1 cellular context compared by ENCODE assay signal in the genomic region with DNA sequence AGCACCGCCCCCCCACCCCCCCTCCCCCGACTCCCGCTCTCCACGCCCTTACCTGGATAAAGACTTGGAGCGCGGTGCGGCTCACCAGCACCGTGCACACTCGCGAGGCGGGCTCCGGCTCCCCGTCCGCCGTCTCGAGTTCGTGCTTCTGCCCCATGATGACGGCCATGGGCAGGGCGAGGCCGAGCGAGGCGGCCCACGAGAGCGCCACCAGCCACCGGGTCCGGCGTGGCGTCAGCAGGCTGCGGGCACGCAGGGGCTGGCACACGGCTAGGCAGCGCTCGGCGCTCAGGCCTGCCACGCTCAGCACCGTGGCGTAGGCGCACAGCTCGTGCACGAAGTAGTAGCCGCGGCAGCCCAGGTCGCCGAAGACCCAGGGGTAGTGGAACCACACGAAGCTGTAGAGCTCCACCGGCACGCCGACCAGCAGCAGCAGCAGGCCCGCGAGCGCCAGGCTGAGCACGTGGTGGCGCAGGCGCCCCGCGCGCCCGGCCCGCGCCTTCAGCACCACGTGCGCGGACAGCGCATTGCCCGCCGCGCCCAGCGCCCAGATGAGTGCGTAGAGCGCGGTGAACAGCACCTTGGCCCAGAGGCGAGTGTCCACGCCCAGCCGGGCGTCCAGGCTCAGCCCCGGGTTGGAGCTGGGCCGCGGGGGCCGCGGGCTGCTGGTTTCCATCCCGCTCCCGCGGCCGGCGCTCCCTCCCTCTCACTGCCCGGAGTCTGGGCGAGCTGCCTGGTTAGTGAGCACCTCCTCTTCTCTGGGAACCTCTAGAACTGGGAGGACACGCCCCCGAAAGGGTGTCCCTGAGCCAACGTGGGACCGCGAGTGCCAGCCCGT.
TF ChIP-seq lines count a peak whose summit lies in the region.

A gene with protein sequence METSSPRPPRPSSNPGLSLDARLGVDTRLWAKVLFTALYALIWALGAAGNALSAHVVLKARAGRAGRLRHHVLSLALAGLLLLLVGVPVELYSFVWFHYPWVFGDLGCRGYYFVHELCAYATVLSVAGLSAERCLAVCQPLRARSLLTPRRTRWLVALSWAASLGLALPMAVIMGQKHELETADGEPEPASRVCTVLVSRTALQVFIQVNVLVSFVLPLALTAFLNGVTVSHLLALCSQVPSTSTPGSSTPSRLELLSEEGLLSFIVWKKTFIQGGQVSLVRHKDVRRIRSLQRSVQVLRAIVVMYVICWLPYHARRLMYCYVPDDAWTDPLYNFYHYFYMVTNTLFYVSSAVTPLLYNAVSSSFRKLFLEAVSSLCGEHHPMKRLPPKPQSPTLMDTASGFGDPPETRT (minus strand): TSS at position 742 of the 838 bp plus-strand sequence. CDS start 66 bp downstream, at position 676.

TF ChIP-seq in HepG2, 621 proteins besides CTCF, POLR2A, EP300 and RAD21 (continued from another document and continues in another):
- TF ChIP-seq, protein P1, sequence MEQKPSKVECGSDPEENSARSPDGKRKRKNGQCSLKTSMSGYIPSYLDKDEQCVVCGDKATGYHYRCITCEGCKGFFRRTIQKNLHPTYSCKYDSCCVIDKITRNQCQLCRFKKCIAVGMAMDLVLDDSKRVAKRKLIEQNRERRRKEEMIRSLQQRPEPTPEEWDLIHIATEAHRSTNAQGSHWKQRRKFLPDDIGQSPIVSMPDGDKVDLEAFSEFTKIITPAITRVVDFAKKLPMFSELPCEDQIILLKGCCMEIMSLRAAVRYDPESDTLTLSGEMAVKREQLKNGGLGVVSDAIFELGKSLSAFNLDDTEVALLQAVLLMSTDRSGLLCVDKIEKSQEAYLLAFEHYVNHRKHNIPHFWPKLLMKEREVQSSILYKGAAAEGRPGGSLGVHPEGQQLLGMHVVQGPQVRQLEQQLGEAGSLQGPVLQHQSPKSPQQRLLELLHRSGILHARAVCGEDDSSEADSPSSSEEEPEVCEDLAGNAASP (CRISPR knock-in tag; IDR thresholded peaks at IDR 0.05; ENCODE audit: borderline replicate concordance), result peak; percentile 94
- peak; percentile 99 for TF ChIP-seq ZMAT3 (CRISPR knock-in tag; conservative IDR thresholded peaks at IDR 0.05)
- TF ChIP-seq, protein P2, sequence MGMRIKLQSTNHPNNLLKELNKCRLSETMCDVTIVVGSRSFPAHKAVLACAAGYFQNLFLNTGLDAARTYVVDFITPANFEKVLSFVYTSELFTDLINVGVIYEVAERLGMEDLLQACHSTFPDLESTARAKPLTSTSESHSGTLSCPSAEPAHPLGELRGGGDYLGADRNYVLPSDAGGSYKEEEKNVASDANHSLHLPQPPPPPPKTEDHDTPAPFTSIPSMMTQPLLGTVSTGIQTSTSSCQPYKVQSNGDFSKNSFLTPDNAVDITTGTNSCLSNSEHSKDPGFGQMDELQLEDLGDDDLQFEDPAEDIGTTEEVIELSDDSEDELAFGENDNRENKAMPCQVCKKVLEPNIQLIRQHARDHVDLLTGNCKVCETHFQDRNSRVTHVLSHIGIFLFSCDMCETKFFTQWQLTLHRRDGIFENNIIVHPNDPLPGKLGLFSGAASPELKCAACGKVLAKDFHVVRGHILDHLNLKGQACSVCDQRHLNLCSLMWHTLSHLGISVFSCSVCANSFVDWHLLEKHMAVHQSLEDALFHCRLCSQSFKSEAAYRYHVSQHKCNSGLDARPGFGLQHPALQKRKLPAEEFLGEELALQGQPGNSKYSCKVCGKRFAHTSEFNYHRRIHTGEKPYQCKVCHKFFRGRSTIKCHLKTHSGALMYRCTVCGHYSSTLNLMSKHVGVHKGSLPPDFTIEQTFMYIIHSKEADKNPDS (CRISPR knock-in tag; IDR thresholded peaks at IDR 0.05), result peak; percentile 71; the same call in 1 of the 2 replicates
- TF ChIP-seq TBP (CRISPR knock-in tag; IDR thresholded peaks at IDR 0.05), result no peak
- TF ChIP-seq KAT2B (IDR thresholded peaks at IDR 0.05; ENCODE audit: borderline replicate concordance, low read depth, low read length), result no peak
- peak; percentile 95; the same call in 1 of the 2 replicates for TF ChIP-seq MAF1 (CRISPR knock-in tag; IDR thresholded peaks at IDR 0.05; ENCODE audit: borderline replicate concordance)
- TF ChIP-seq ZSCAN21 (CRISPR knock-in tag; IDR thresholded peaks at IDR 0.05; ENCODE audit: borderline replicate concordance), result peak; percentile 100
- peak; percentile 99 for TF ChIP-seq MXD4 (CRISPR knock-in tag; IDR thresholded peaks at IDR 0.05)
- peak; percentile 100 for TF ChIP-seq KDM5B (CRISPR knock-in tag; IDR thresholded peaks at IDR 0.05; ENCODE audit: borderline replicate concordance)
- peak; percentile 96 for TF ChIP-seq ZNF33B (CRISPR knock-in tag; IDR thresholded peaks at IDR 0.05)
- TF ChIP-seq, protein P3, sequence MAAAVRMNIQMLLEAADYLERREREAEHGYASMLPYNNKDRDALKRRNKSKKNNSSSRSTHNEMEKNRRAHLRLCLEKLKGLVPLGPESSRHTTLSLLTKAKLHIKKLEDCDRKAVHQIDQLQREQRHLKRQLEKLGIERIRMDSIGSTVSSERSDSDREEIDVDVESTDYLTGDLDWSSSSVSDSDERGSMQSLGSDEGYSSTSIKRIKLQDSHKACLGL (CRISPR knock-in tag; IDR thresholded peaks at IDR 0.05), result peak; percentile 99
- no peak for TF ChIP-seq ZNF382 (CRISPR knock-in tag; IDR thresholded peaks at IDR 0.05; ENCODE audit: borderline replicate concordance)
- no peak for TF ChIP-seq SMARCE1 (IDR thresholded peaks at IDR 0.05; ENCODE audit: borderline replicate concordance)
- TF ChIP-seq ZNF44 (CRISPR knock-in tag; IDR thresholded peaks at IDR 0.05), result no peak
- peak; percentile 98; the same call in 1 of the 2 replicates for TF ChIP-seq ZNF367 (CRISPR knock-in tag; IDR thresholded peaks at IDR 0.05; ENCODE audit: borderline replicate concordance)
- TF ChIP-seq, protein P4, sequence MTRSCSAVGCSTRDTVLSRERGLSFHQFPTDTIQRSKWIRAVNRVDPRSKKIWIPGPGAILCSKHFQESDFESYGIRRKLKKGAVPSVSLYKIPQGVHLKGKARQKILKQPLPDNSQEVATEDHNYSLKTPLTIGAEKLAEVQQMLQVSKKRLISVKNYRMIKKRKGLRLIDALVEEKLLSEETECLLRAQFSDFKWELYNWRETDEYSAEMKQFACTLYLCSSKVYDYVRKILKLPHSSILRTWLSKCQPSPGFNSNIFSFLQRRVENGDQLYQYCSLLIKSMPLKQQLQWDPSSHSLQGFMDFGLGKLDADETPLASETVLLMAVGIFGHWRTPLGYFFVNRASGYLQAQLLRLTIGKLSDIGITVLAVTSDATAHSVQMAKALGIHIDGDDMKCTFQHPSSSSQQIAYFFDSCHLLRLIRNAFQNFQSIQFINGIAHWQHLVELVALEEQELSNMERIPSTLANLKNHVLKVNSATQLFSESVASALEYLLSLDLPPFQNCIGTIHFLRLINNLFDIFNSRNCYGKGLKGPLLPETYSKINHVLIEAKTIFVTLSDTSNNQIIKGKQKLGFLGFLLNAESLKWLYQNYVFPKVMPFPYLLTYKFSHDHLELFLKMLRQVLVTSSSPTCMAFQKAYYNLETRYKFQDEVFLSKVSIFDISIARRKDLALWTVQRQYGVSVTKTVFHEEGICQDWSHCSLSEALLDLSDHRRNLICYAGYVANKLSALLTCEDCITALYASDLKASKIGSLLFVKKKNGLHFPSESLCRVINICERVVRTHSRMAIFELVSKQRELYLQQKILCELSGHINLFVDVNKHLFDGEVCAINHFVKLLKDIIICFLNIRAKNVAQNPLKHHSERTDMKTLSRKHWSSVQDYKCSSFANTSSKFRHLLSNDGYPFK (CRISPR knock-in tag; IDR thresholded peaks at IDR 0.05; ENCODE audit: borderline replicate concordance), result peak; percentile 49; the same call in 1 of the 2 replicates
- TF ChIP-seq, protein P5, sequence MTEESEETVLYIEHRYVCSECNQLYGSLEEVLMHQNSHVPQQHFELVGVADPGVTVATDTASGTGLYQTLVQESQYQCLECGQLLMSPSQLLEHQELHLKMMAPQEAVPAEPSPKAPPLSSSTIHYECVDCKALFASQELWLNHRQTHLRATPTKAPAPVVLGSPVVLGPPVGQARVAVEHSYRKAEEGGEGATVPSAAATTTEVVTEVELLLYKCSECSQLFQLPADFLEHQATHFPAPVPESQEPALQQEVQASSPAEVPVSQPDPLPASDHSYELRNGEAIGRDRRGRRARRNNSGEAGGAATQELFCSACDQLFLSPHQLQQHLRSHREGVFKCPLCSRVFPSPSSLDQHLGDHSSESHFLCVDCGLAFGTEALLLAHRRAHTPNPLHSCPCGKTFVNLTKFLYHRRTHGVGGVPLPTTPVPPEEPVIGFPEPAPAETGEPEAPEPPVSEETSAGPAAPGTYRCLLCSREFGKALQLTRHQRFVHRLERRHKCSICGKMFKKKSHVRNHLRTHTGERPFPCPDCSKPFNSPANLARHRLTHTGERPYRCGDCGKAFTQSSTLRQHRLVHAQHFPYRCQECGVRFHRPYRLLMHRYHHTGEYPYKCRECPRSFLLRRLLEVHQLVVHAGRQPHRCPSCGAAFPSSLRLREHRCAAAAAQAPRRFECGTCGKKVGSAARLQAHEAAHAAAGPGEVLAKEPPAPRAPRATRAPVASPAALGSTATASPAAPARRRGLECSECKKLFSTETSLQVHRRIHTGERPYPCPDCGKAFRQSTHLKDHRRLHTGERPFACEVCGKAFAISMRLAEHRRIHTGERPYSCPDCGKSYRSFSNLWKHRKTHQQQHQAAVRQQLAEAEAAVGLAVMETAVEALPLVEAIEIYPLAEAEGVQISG (CRISPR knock-in tag; IDR thresholded peaks at IDR 0.05), result peak; percentile 95
- no peak for TF ChIP-seq MLLT10 (CRISPR knock-in tag; IDR thresholded peaks at IDR 0.05)
- no peak for TF ChIP-seq ZMYM2 (CRISPR knock-in tag; IDR thresholded peaks at IDR 0.05)
- no peak for TF ChIP-seq EZH2 (conservative IDR thresholded peaks at IDR 0.05; ENCODE audit: low read depth, low read length)
- TF ChIP-seq TP53 (CRISPR knock-in tag; conservative IDR thresholded peaks at IDR 0.05), result peak; percentile 84
- no peak for TF ChIP-seq ZKSCAN1 (IDR thresholded peaks at IDR 0.05; ENCODE audit: low read length)
- TF ChIP-seq, protein P6, sequence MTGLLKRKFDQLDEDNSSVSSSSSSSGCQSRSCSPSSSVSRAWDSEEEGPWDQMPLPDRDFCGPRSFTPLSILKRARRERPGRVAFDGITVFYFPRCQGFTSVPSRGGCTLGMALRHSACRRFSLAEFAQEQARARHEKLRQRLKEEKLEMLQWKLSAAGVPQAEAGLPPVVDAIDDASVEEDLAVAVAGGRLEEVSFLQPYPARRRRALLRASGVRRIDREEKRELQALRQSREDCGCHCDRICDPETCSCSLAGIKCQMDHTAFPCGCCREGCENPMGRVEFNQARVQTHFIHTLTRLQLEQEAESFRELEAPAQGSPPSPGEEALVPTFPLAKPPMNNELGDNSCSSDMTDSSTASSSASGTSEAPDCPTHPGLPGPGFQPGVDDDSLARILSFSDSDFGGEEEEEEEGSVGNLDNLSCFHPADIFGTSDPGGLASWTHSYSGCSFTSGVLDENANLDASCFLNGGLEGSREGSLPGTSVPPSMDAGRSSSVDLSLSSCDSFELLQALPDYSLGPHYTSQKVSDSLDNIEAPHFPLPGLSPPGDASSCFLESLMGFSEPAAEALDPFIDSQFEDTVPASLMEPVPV (CRISPR knock-in tag; IDR thresholded peaks at IDR 0.05), result peak; percentile 100
- peak; percentile 83; the same call in 1 of the 2 replicates for TF ChIP-seq ZNF333 (CRISPR knock-in tag; IDR thresholded peaks at IDR 0.05; ENCODE audit: borderline replicate concordance)
- TF ChIP-seq ATF7 (IDR thresholded peaks at IDR 0.05), result no peak
- peak; percentile 85; the same call in 1 of the 2 replicates for TF ChIP-seq ATF7 (CRISPR knock-in tag; IDR thresholded peaks at IDR 0.05)
- TF ChIP-seq ZNF549 (CRISPR knock-in tag; IDR thresholded peaks at IDR 0.05), result peak; percentile 87; the same call in 1 of the 2 replicates
- TF ChIP-seq ZNF652 (CRISPR knock-in tag; IDR thresholded peaks at IDR 0.05; ENCODE audit: borderline replicate concordance, low read depth), result 0 out of 2 replicates have a peak, but pooled peaks have one; percentile 19
- TF ChIP-seq, protein P7, sequence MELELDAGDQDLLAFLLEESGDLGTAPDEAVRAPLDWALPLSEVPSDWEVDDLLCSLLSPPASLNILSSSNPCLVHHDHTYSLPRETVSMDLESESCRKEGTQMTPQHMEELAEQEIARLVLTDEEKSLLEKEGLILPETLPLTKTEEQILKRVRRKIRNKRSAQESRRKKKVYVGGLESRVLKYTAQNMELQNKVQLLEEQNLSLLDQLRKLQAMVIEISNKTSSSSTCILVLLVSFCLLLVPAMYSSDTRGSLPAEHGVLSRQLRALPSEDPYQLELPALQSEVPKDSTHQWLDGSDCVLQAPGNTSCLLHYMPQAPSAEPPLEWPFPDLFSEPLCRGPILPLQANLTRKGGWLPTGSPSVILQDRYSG (CRISPR knock-in tag; IDR thresholded peaks at IDR 0.05), result peak; percentile 99
- peak; percentile 100 for TF ChIP-seq IKZF4 (CRISPR knock-in tag; IDR thresholded peaks at IDR 0.05; ENCODE audit: borderline replicate concordance, low read depth, not compliant biosample characterization)
- peak; percentile 96 for TF ChIP-seq TARDBP (CRISPR knock-in tag; IDR thresholded peaks at IDR 0.05)
- TF ChIP-seq, protein P8, sequence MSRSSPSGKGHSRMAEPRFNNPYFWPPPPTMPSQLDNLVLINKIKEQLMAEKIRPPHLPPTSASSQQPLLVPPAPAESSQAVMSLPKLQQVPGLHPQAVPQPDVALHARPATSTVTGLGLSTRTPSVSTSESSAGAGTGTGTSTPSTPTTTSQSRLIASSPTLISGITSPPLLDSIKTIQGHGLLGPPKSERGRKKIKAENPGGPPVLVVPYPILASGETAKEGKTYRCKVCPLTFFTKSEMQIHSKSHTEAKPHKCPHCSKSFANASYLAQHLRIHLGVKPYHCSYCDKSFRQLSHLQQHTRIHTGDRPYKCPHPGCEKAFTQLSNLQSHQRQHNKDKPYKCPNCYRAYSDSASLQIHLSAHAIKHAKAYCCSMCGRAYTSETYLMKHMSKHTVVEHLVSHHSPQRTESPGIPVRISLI (CRISPR knock-in tag; IDR thresholded peaks at IDR 0.05; ENCODE audit: borderline replicate concordance), result peak; percentile 67; the same call in 1 of the 2 replicates
- TF ChIP-seq ZNF256 (CRISPR knock-in tag; conservative IDR thresholded peaks at IDR 0.05), result peak; percentile 98
- TF ChIP-seq ASH2L (IDR thresholded peaks at IDR 0.05; ENCODE audit: insufficient read length, low read depth, low read length), result no peak
- TF ChIP-seq TCF12 (IDR thresholded peaks at IDR 0.05), result no peak
- peak; percentile 93; the same call in 1 of the 2 replicates for TF ChIP-seq TCF12 (CRISPR knock-in tag; IDR thresholded peaks at IDR 0.05)
- peak; percentile 50; the same call in 1 of the 2 replicates for TF ChIP-seq NFYB (CRISPR knock-in tag; IDR thresholded peaks at IDR 0.05)
